12 cellular contexts compared by ENCODE assay signal in genomic region chr2:212711851-212712250, GRCh38.
DNase-seq lines count a peak whose midpoint lies in the region; ATAC-seq and TF ChIP-seq lines count a peak whose summit lies in the region.
"Had no signal": no experiment of that assay in that cellular context is flagged by ENCODE, and none has a peak within 500 bp of the region (broad histone marks: within the 10 kb centered on the region; RNA-seq: fewer than 3 reads in every experiment).

No MANE protein-coding gene starts in this region.

- H3K9me1 ChIP-seq in IMR-90 (ENCODE audit: insufficient read depth, low read length) = peaks cover 13% of the 10 kb centered on the region

- intact Hi-C loops in IMR-90 (cut with micrococcal nuclease) = no loop called here
- intact Hi-C loops in CD8-positive, alpha-beta T cell (cut with DNase I, micrococcal nuclease) = no loop called here

- POLR2A ChIA-PET in IMR-90 (lab: Charles Lee; ENCODE audit: unreplicated experiment) = no interaction called here
- POLR2A ChIA-PET in CD8-positive, alpha-beta T cell (lab: Charles Lee) = no interaction called here

- H3K9ac ChIP-seq in IMR-90 (ENCODE audit: low read depth, low read length) = no peak overlapping the region

- no peak overlapping the region for H4K5ac ChIP-seq in IMR-90 (ENCODE audit: low read depth, low read length)

- H2BK15ac ChIP-seq in IMR-90 (ENCODE audit: low read depth, low read length) = no peak overlapping the region

- in situ Hi-C loops in IMR-90 (cut with MboI; ENCODE audit: low sequenced_read_pairs) = no loop called here

- H2AK5ac ChIP-seq in IMR-90 (ENCODE audit: low read depth, low read length) = no peak overlapping the region

- H3K23ac ChIP-seq in IMR-90 (ENCODE audit: low read depth, low read length) = no peak overlapping the region

- H3K4me1 ChIP-seq in IMR-90 (ENCODE audit: control insufficient read depth, insufficient read depth, low read length) = peaks cover 23% of the 10 kb centered on the region
- H3K4me1 ChIP-seq in CD8-positive, alpha-beta T cell (ENCODE audit: insufficient read depth, low read length) = no peaks in the 10 kb centered on the region
- H3K4me1 ChIP-seq: pancreas had no signal

- dilution Hi-C loops in IMR-90 (cut with HindIII; ENCODE audit: low sequenced_read_pairs, unreplicated experiment) = no loop called here

- no peak overlapping the region for H3K27ac Mint-ChIP-seq in CD8-positive, alpha-beta T cell
- H3K27ac Mint-ChIP-seq: CD4-positive, CD25-positive, alpha-beta regulatory T cell; T-helper 2 cell treated with Interferon-gamma antibody and Interleukin-4, amounts not matched to agents 5 μg/mL and 100 μg/mL, for 36 hours had no signal

- TF ChIP-seq POLR2A in IMR-90 (IDR thresholded peaks at IDR 0.05; ENCODE audit: low read depth, low read length) (no peak), GM18505 (IDR thresholded peaks at IDR 0.05; ENCODE audit: borderline replicate concordance, extremely low read depth, insufficient read depth, insufficient read length) (no peak)

- H3K56ac ChIP-seq in IMR-90 (ENCODE audit: extremely low read depth, insufficient read depth, low read length) = no peak overlapping the region

- H3K27me3 ChIP-seq in IMR-90 (ENCODE audit: control insufficient read depth, insufficient read depth, low read length) = no peaks in the 10 kb centered on the region
- no peaks in the 10 kb centered on the region for H3K27me3 ChIP-seq in CD8-positive, alpha-beta T cell (ENCODE audit: insufficient read depth, low read length)
- H3K27me3 ChIP-seq: pancreas had no signal

- H4K8ac ChIP-seq in IMR-90 (ENCODE audit: low read depth in 2 of 2, low read length in 2 of 2) = peak overlapping the region in 1 of 2 experiments; percentile 93; a peak in 1 of 4 replicates

- WGBS in IMR-90 (ENCODE audit: extremely low coverage in 2 of 2, insufficient read length in 1 of 2), 2 experiments = no CpG with 5 or more reads among the region's 3 CpGs

- H3K4ac ChIP-seq in IMR-90 (ENCODE audit: low read depth, low read length) = no peak overlapping the region

- 0 out of 2 replicates have a peak overlapping the region, but pooled peaks have one; percentile 99 for H2BK20ac ChIP-seq in IMR-90 (ENCODE audit: low read depth, low read length)

- CTCF ChIA-PET in IMR-90 (lab: Yijun Ruan, JAX) = no interaction called here
- CTCF ChIA-PET in CD8-positive, alpha-beta T cell (lab: Charles Lee) = no interaction called here

- H3K4me3 ChIP-seq in AG10803 (ENCODE audit: low read length) (no peak overlapping the region), IMR-90 (ENCODE audit: insufficient read depth, low read depth, low read length) (no peak overlapping the region)
- H3K4me3 ChIP-seq in CD8-positive, alpha-beta T cell (ENCODE audit: low read depth, low read length) = no peak overlapping the region
- H3K4me3 ChIP-seq: pancreas had no signal

- H3K79me1 ChIP-seq in IMR-90 (ENCODE audit: low read depth in 1 of 2, low read length in 2 of 2) = no peaks in the 10 kb centered on the region

- no peaks in the 10 kb centered on the region for H4K20me1 ChIP-seq in IMR-90 (ENCODE audit: insufficient read depth, low read length)

- ATAC-seq in IMR-90 (ENCODE audit: low read depth) (peak; percentile 86), GM18505 (IDR thresholded peaks at IDR 0.05; ENCODE audit: unreplicated experiment) (no peak), HG03135 (IDR thresholded peaks at IDR 0.05; ENCODE audit: unreplicated experiment) (no peak)
- ATAC-seq in CD8-positive, alpha-beta T cell = no peak
- ATAC-seq: pancreas had no signal

- H3K4me1 Mint-ChIP-seq in CD8-positive, alpha-beta T cell (ENCODE audit: low read depth) = no peaks in the 10 kb centered on the region
- H3K4me1 Mint-ChIP-seq: CD4-positive, CD25-positive, alpha-beta regulatory T cell had no signal

- no peak overlapping the region for H3K4me3 Mint-ChIP-seq in CD8-positive, alpha-beta T cell
- H3K4me3 Mint-ChIP-seq: CD4-positive, CD25-positive, alpha-beta regulatory T cell; T-helper 2 cell treated with Interferon-gamma antibody and Interleukin-4, amounts not matched to agents 5 μg/mL and 100 μg/mL, for 36 hours had no signal

- no peak for TF ChIP-seq RAD21 in IMR-90 (IDR thresholded peaks at IDR 0.05; ENCODE audit: low read length)

- no peaks in the 10 kb centered on the region for H3K36me3 ChIP-seq in IMR-90 (ENCODE audit: control insufficient read depth, insufficient read depth, low read length)
- no peaks in the 10 kb centered on the region for H3K36me3 ChIP-seq in CD8-positive, alpha-beta T cell (ENCODE audit: insufficient read depth, low read length)
- H3K36me3 ChIP-seq: pancreas had no signal

- no TSS peak for BruUV-seq in IMR-90 (replicated peaks; lab: Mats Ljungman, UMichigan)

- peak overlapping the region; percentile 94 for H2BK5ac ChIP-seq in IMR-90 (ENCODE audit: low read depth, low read length, poor library complexity, severe bottlenecking)

- H2BK120ac ChIP-seq in IMR-90 (ENCODE audit: low read depth, low read length) = peak overlapping the region; percentile 97; the same call in 1 of the 2 replicates

- H3K27ac ChIP-seq in IMR-90 (ENCODE audit: insufficient read depth, low read length) (no peak overlapping the region), caudate nucleus (ENCODE audit: low read depth, low read length) (peak overlapping the region; percentile 89)
- H3K27ac ChIP-seq in CD8-positive, alpha-beta T cell (ENCODE audit: low read depth, low read length) = no peak overlapping the region
- H3K27ac ChIP-seq: pancreas had no signal

- no peak overlapping the region for H3K14ac ChIP-seq in IMR-90 (replicated peaks; ENCODE audit: low read depth, low read length)

- no peaks in the 10 kb centered on the region for H3K9me3 Mint-ChIP-seq in CD8-positive, alpha-beta T cell
- H3K9me3 Mint-ChIP-seq: T-helper 2 cell treated with Interferon-gamma antibody and Interleukin-4, amounts not matched to agents 5 μg/mL and 100 μg/mL, for 36 hours had no signal

- no peak overlapping the region for H2AFZ ChIP-seq in IMR-90 (replicated peaks; ENCODE audit: low read length, poor library complexity)

- H3K4me2 ChIP-seq in IMR-90 (ENCODE audit: low read depth, low read length) = no peak overlapping the region

- TF ChIP-seq CTCF in AG10803 (conservative IDR thresholded peaks at IDR 0.05; ENCODE audit: low read length) (no peak), IMR-90 (conservative IDR thresholded peaks at IDR 0.05; ENCODE audit: low read depth, low read length) (no peak)
- TF ChIP-seq CTCF in CD8-positive, alpha-beta T cell (IDR thresholded peaks at IDR 0.05) = no peak

- DNase-seq in AG10803 (ENCODE audit: low read depth) = peak; percentile 93
- peak; percentile 92 for DNase-seq in IMR-90
- peak in 5 of 61 donors; percentile 0 to 30 (median 2) for DNase-seq in caudate nucleus (lab: John Stamatoyannopoulos, UW)
- DNase-seq in myocyte (ENCODE audit: low read depth) = peak; percentile 19
- DNase-seq in CD8-positive, alpha-beta T cell = no peak
- no peak for DNase-seq in NCI-H1417 treated with DMSO at 0.1 percent for 48 hours (lab: John Stamatoyannopoulos, UW)
- DNase-seq: activated CD8-positive, alpha-beta memory T cell treated with anti-CD3 and anti-CD28 coated beads for 24 hours; CD4-positive, CD25-positive, alpha-beta regulatory T cell; pancreas had no signal

- H3K36me3 Mint-ChIP-seq in CD8-positive, alpha-beta T cell = no peaks in the 10 kb centered on the region
- H3K36me3 Mint-ChIP-seq: CD4-positive, CD25-positive, alpha-beta regulatory T cell had no signal

- H4K91ac ChIP-seq in IMR-90 (ENCODE audit: insufficient read depth, low read depth, low read length) = no peak overlapping the region

- H2AK9ac ChIP-seq in IMR-90 (replicated peaks; ENCODE audit: low read depth, low read length, poor library complexity) = no peak overlapping the region

- H3K18ac ChIP-seq in IMR-90 (ENCODE audit: low read depth, low read length) = no peak overlapping the region

- H3K9me3 ChIP-seq in IMR-90 (ENCODE audit: control insufficient read depth, insufficient read depth, low read length) = no peaks in the 10 kb centered on the region
- no peaks in the 10 kb centered on the region for H3K9me3 ChIP-seq in CD8-positive, alpha-beta T cell (ENCODE audit: low read length)
- H3K9me3 ChIP-seq: pancreas had no signal

- no peaks in the 10 kb centered on the region for H3K27me3 Mint-ChIP-seq in CD8-positive, alpha-beta T cell (ENCODE audit: low read depth)
- H3K27me3 Mint-ChIP-seq: CD4-positive, CD25-positive, alpha-beta regulatory T cell had no signal

TF ChIP-seq in IMR-90, 13 proteins besides CTCF, POLR2A, EP300 and RAD21:
- TF ChIP-seq CHD1 (IDR thresholded peaks at IDR 0.05; ENCODE audit: low read depth, low read length) (no peak), FOS (IDR thresholded peaks at IDR 0.05; ENCODE audit: low read depth, low read length) (peak; percentile 40; the same call in 1 of the 2 replicates), CEBPB (IDR thresholded peaks at IDR 0.05; ENCODE audit: low read depth, low read length) (no peak), MAFK (IDR thresholded peaks at IDR 0.05; ENCODE audit: low read depth, low read length) (0 out of 2 replicates have a peak, but pooled peaks have one; percentile 17), BHLHE40 (IDR thresholded peaks at IDR 0.05; ENCODE audit: low read depth, low read length) (peak; percentile 34; the same call in 1 of the 2 replicates), MXI1 (IDR thresholded peaks at IDR 0.05; ENCODE audit: borderline replicate concordance, low read depth, low read length) (no peak)

Comparison
In these comparisons a context has a peak if more than half of its experiments do, and no peak if none do; other contexts are left out.
1. DNase-seq: peak in AG10803 (single experiment), IMR-90 (single experiment) and myocyte (single experiment); none in CD8-positive, alpha-beta T cell (0 of 7) and NCI-H1417 treated with DMSO at 0.1 percent for 48 hours (single experiment).